Comparison of ENCODE assay signal across 23 cellular contexts in the genomic region with DNA sequence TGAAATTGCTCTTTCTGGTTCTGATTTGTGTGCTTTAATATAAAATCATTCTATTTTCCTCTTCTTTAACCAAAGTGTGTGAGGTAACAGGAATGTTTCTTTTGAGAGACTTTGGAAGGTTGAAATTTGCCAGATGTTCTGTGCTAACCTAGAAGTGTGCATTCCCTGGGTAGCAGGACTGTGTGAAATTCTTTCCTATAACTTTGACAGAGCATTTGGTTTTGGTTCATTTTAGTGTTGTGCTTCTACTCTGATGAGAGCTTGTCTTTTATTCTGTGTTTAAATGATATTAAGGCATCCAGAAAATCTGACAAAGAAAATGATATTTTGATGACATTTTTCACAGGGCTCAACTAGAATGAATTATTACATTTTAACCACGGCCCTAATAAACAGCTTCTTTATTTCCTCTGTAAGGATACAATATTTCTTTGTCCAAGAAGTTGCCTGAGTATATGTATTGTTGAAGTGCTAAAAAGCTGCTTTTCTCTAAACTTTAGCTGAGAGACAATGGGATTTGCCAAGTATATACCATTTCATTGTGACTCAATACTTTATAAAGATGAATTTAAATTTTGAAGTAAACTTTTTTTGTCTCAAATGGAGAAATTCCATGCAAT. TPM values are rescaled to one million over a fixed set of nuclear protein-coding genes. Genes with fewer than 3 reads are reported as not detected.
DNase-seq lines count a peak whose midpoint lies in the region; ATAC-seq, FAIRE-seq and TF ChIP-seq lines count a peak whose summit lies in the region.
"Had no signal": no experiment of that assay in that cellular context is flagged by ENCODE, and none has a peak within 500 bp of the region (broad histone marks: within the 10 kb centered on the region; RNA-seq: fewer than 3 reads in every experiment).

No MANE protein-coding gene starts in this region.

- H3K36me3 Mint-ChIP-seq in neural crest cell (ENCODE audit: low read depth): no peaks in the 10 kb centered on the region
- H3K36me3 Mint-ChIP-seq in CD4-positive, alpha-beta T cell (ENCODE audit: low read depth): no peaks in the 10 kb centered on the region
- H3K36me3 Mint-ChIP-seq: CD8-positive, alpha-beta memory T cell had no signal

- no peaks in the 10 kb centered on the region for H3K9me3 Mint-ChIP-seq in neural crest cell
- H3K9me3 Mint-ChIP-seq in CD4-positive, alpha-beta T cell: no peaks in the 10 kb centered on the region
- H3K9me3 Mint-ChIP-seq: CD8-positive, alpha-beta memory T cell had no signal

- no peaks in the 10 kb centered on the region for H3K27me3 Mint-ChIP-seq in neural crest cell (ENCODE audit: low read depth)
- H3K27me3 Mint-ChIP-seq in CD4-positive, alpha-beta T cell: no peaks in the 10 kb centered on the region
- H3K27me3 Mint-ChIP-seq: B cell; CD8-positive, alpha-beta memory T cell had no signal

- H3K4me3 ChIP-seq in SK-N-MC (no peak overlapping the region; the same call in 1 of the 2 replicates), fibroblast of the aortic adventitia (ENCODE audit: low read depth, low read length) (no peak overlapping the region)
- H3K4me3 ChIP-seq: A549, SJSA1 had no signal

- intact Hi-C loops in CD4-positive, alpha-beta T cell (cut with DNase I, micrococcal nuclease): no loop called here

- H3K4me3 Mint-ChIP-seq in neural crest cell: peak overlapping the region; percentile 32
- no peak overlapping the region for H3K4me3 Mint-ChIP-seq in CD4-positive, alpha-beta T cell
- H3K4me3 Mint-ChIP-seq: B cell; CD8-positive, alpha-beta memory T cell had no signal

- DNase-seq in SK-N-MC (ENCODE audit: low read depth, low spot score): no peak
- DNase-seq in fibroblast of the aortic adventitia (ENCODE audit: low read depth): peak; percentile 25
- DNase-seq in neural crest cell (ENCODE audit: low read depth, low spot score): no peak
- DNase-seq in NCI-H1048 (lab: John Stamatoyannopoulos, UW): no peak
- no peak for DNase-seq in activated CD4-positive, alpha-beta T cell treated with anti-CD3 and anti-CD28 coated beads, Interleukin-2, amount 50 U/mL, for 4 hours
- DNase-seq in CD4-positive, alpha-beta T cell: no peak
- DNase-seq in T-helper 9 cell: no peak
- DNase-seq: CD8-positive, alpha-beta memory T cell; DMS79 treated with DMSO at 0.1 percent for 48 hours; H7; Kasumi-1; NCI-H1105; NCI-H146; NCI-H2029 treated with DMSO at 0.1 percent for 48 hours; NCI-H526 treated with DMSO at 0.1 percent for 48 hours; Right ventricle myocardium superior; RPMI8226 had no signal

- peak; percentile 15 for FAIRE-seq in G401.6 (lab: Jason Lieb, UNC)
- FAIRE-seq: A549, HepG2 had no signal

- H3K27ac ChIP-seq in SK-N-MC: peak overlapping the region; percentile 39; the same call in 1 of the 2 replicates
- H3K27ac ChIP-seq in CD4-positive, alpha-beta T cell (ENCODE audit: low read depth, low read length): no peak overlapping the region
- H3K27ac ChIP-seq: A549, C4-2B, SJSA1 had no signal

- H3K27ac Mint-ChIP-seq in neural crest cell (ENCODE audit: unreplicated experiment): no peak overlapping the region
- H3K27ac Mint-ChIP-seq in CD4-positive, alpha-beta T cell: no peak overlapping the region
- H3K27ac Mint-ChIP-seq: B cell had no signal

- H3K9me3 ChIP-seq in SK-N-MC (ENCODE audit: low read depth, low read length): no peaks in the 10 kb centered on the region
- H3K9me3 ChIP-seq in CD4-positive, alpha-beta T cell (ENCODE audit: control insufficient read depth, low read length): no peaks in the 10 kb centered on the region
- H3K9me3 ChIP-seq: A549, SJSA1 had no signal

- TF ChIP-seq CTCF in fibroblast of the aortic adventitia (IDR thresholded peaks at IDR 0.05; ENCODE audit: insufficient read depth, low read length) (no peak), neural crest cell (conservative IDR thresholded peaks at IDR 0.05) (no peak)
- TF ChIP-seq CTCF in CD4-positive, alpha-beta T cell (IDR thresholded peaks at IDR 0.05): no peak

- no peak for ATAC-seq in CD4-positive, alpha-beta T cell (ENCODE audit: poor library complexity)
- ATAC-seq: A549, HepG2 had no signal

- no peaks in the 10 kb centered on the region for H3K27me3 ChIP-seq in CD4-positive, alpha-beta T cell (ENCODE audit: control insufficient read depth, insufficient read depth, low read length)
- H3K27me3 ChIP-seq: SJSA1 had no signal

- POLR2A ChIA-PET in CD4-positive, alpha-beta T cell (lab: Charles Lee): no interaction called here

- peaks cover 61% of the 10 kb centered on the region for H3K4me1 Mint-ChIP-seq in neural crest cell
- no peaks in the 10 kb centered on the region for H3K4me1 Mint-ChIP-seq in CD4-positive, alpha-beta T cell (ENCODE audit: low read depth)
- H3K4me1 Mint-ChIP-seq: B cell; CD8-positive, alpha-beta memory T cell had no signal

- CTCF ChIA-PET in CD4-positive, alpha-beta T cell (lab: Charles Lee): no interaction called here

- H3K9ac ChIP-seq in SK-N-MC (ENCODE audit: insufficient read length): no peak overlapping the region

- H3K36me3 ChIP-seq in SK-N-MC (ENCODE audit: insufficient read depth, low read length): no peaks in the 10 kb centered on the region
- H3K36me3 ChIP-seq: SJSA1 had no signal

RNA-seq across cellular contexts. Expression of a gene that starts 34.7 kb away (rescaled TPM):
- total RNA-seq in fibroblast of the aortic adventitia (ENCODE audit: low replicate concordance): 0.41 and 0.99 TPM in 2 replicates
- 48.9 and 51.5 TPM in 2 replicates for total RNA-seq in neural crest cell
- total RNA-seq in CD4-positive, alpha-beta T cell: not detected
- total RNA-seq: B cell; CD8-positive, alpha-beta memory T cell; H7; Right ventricle myocardium superior had no signal

RNA-seq across cellular contexts. Expression of a gene that starts 50.9 kb away (rescaled TPM):
- 4.0 and 14.3 TPM in 2 replicates for total RNA-seq in fibroblast of the aortic adventitia (ENCODE audit: low replicate concordance)
- 11.0 and 13.4 TPM in 2 replicates for total RNA-seq in neural crest cell
- 1 to 10 TPM; 7.2 to 7.9 TPM for total RNA-seq in CD4-positive, alpha-beta T cell

RNA-seq across cellular contexts. Expression of a gene that starts 52.1 kb away (rescaled TPM):
- 0.72 TPM in 1 of 2 replicates, not detected in the other for total RNA-seq in fibroblast of the aortic adventitia (ENCODE audit: low replicate concordance)
- total RNA-seq in neural crest cell: 21.1 and 22.6 TPM in 2 replicates
- total RNA-seq in CD4-positive, alpha-beta T cell: not detected
- total RNA-seq: H7, Right ventricle myocardium superior had no signal

Comparison
In these comparisons a context has a peak if more than half of its experiments do, and no peak if none do; other contexts are left out.
1. RNA of a gene that starts 34.7 kb away (total RNA-seq): 48.9 to 51.5 TPM in neural crest cell; 0.41 to 0.99 TPM in fibroblast of the aortic adventitia and not detected in CD4-positive, alpha-beta T cell; every median in the first group is over 10 times any median in the second.
2. RNA of a gene that starts 52.1 kb away (total RNA-seq): 21.1 to 22.6 TPM in neural crest cell; 0.72 TPM in fibroblast of the aortic adventitia and not detected in CD4-positive, alpha-beta T cell; every median in the first group is over 10 times any median in the second.